In the genomic region with DNA sequence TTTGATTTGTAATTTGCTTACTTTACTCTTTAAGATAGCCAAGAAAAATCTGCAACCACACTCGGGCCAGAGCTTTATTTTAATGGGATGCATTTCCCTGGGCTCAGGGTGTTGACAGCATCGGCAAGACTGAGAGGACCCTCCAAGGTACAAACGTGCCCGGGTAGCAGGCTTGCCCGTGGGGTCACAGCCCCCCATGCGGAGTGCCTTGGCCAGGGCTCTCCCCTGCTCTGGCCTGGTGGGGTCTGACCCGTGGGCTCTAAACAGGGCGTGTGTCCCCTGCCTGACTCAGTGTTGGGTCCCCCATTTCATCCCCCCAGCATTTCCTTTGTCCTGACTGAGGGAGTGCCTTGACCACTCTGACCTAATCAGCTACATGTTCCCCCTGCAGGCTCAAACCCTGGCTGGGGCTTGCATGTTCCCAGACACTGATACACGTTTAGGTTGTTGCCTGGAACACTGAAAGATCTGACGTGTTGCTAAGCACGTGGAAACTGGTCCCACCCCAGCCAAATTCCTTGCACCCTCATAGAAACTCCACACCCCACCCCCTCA, we compare ENCODE assay signal across 14 cellular contexts. TPM values are rescaled to one million over a fixed set of nuclear protein-coding genes. Genes with fewer than 3 reads are reported as not detected.
"Had no signal": no experiment of that assay in that cellular context is flagged by ENCODE, and none has a peak within 500 bp of the region (broad histone marks: within the 10 kb centered on the region; RNA-seq: fewer than 3 reads in every experiment).

No MANE protein-coding gene starts in this region.

RNA-seq across cellular contexts. Expression of gene TUBA3D, which starts 9.1 kb away (rescaled TPM):
- total RNA-seq: chondrocyte, colonic mucosa, dermis microvascular lymphatic vessel endothelial cell, endodermal cell, esophagus mucosa, esophagus squamous epithelium, glomerular endothelial cell, kidney, left colon, lung, mammary epithelial cell, mononuclear cell, mucosa of gallbladder had no signal
- polyA plus RNA-seq: immature natural killer cell, mammary epithelial cell had no signal
